In genomic region chr7:5541087-5541992, GRCh38 we compare ENCODE assay signal across 12 cellular contexts. TPM values are rescaled to one million over a fixed set of nuclear protein-coding genes. Genes with fewer than 3 reads are reported as not detected.
DNase-seq lines count a peak whose midpoint lies in the region; ATAC-seq, FAIRE-seq and TF ChIP-seq lines count a peak whose summit lies in the region.
"Had no signal": no experiment of that assay in that cellular context is flagged by ENCODE, and none has a peak within 500 bp of the region (broad histone marks: within the 10 kb centered on the region; RNA-seq: fewer than 3 reads in every experiment).

No MANE protein-coding gene starts in this region.

- TF ChIP-seq EP300 in K562 (IDR thresholded peaks at IDR 0.05; ENCODE audit: low read length): no peak

- POLR2A ChIA-PET in K562 (lab: Yijun Ruan, JAX): interaction anchor here (5.7 kb wide), 1 partner anchor 17 kb away, joined by 41 read pairs; no protein-coding TSS in a partner anchor

- H3K36me3 ChIP-seq in K562 (ENCODE audit: control insufficient read depth, insufficient read depth, low read length): no peaks in the 10 kb centered on the region

- no peak overlapping the region for H3K4me2 ChIP-seq in K562 (ENCODE audit: insufficient read depth, low read length)

- DNase-seq in GM12892 (ENCODE audit: insufficient read length): peak; percentile 49
- no peak for DNase-seq in K562 (ENCODE audit: extremely low read depth in 1 of 4, low spot score in 3 of 4)
- no peak for DNase-seq in mesenteric fat pad (ENCODE audit: low spot score)
- DNase-seq in NCI-H748 (lab: John Stamatoyannopoulos, UW; ENCODE audit: unreplicated experiment): no peak
- no peak for DNase-seq in activated effector memory CD4-positive, alpha-beta T cell treated with anti-CD3 and anti-CD28 coated beads, Interleukin-2, amount 50 U/mL, for 16 hours
- DNase-seq: CD4-positive, alpha-beta T cell; KBM-7; NCI-H524 treated with DMSO at 0.1 percent for 48 hours had no signal

- no peak for TF ChIP-seq CTCF in K562 (IDR thresholded peaks at IDR 0.05 in 2 of 3, conservative IDR thresholded peaks at IDR 0.05 in 1 of 3; ENCODE audit: insufficient read depth in 2 of 3, low read depth in 1 of 3, low read length in 3 of 3)

- in situ Hi-C loops in K562 (cut with MboI): no loop called here

- no peaks in the 10 kb centered on the region for H3K79me2 ChIP-seq in K562 (ENCODE audit: control insufficient read depth, insufficient read depth, low read length)

- intact Hi-C loops in K562 (cut with micrococcal nuclease): no loop called here

- TF ChIP-seq RAD21 in K562 (CRISPR knock-in tag; conservative IDR thresholded peaks at IDR 0.05 in 1 of 2, IDR thresholded peaks at IDR 0.05 in 1 of 2): no peak

- H3K27ac ChIP-seq in K562 (ENCODE audit: extremely low read depth, low read depth, low read length): no peak overlapping the region
- H3K27ac ChIP-seq: coronary artery had no signal

- FAIRE-seq in GM12892 (lab: Jason Lieb, UNC): peak; percentile 87
- FAIRE-seq in K562 (lab: Jason Lieb, UNC): no peak

- peaks cover 0 to 28% of the 10 kb centered on the region in 2 experiments; a peak in 2 of 5 replicates for H3K4me1 ChIP-seq in K562 (replicated peaks in 1 of 2; ENCODE audit: control insufficient read depth in 2 of 2, insufficient read depth in 2 of 2, low read length in 2 of 2)

- 79% methylated on average over 22 of the region's 22 CpGs for WGBS in K562 (ENCODE audit: insufficient coverage, low coverage, missing lambda C conversion rate)

- TF ChIP-seq POLR2A in GM12892 (IDR thresholded peaks at IDR 0.05; ENCODE audit: low read depth, low read length) (no peak), K562 (conservative IDR thresholded peaks at IDR 0.05) (no peak)

- ATAC-seq in GM19452 (IDR thresholded peaks at IDR 0.05; ENCODE audit: unreplicated experiment) (peak; percentile 73), HG03039 (IDR thresholded peaks at IDR 0.05; ENCODE audit: unreplicated experiment) (peak; percentile 60), K562 (no peak), GM18519 (IDR thresholded peaks at IDR 0.05; ENCODE audit: low FRiP score, unreplicated experiment) (no peak)

- peak overlapping the region in 1 of 2 experiments; percentile 83; a peak in 2 of 4 replicates for H3K9ac ChIP-seq in K562 (ENCODE audit: insufficient read depth in 1 of 2, low read depth in 2 of 2, low read length in 2 of 2)

- H3K27me3 ChIP-seq in K562 (ENCODE audit: control insufficient read depth in 2 of 2, insufficient read depth in 2 of 2, low read length in 2 of 2): no peaks in the 10 kb centered on the region

- H2AFZ ChIP-seq in K562 (ENCODE audit: low read depth, low read length): no peak overlapping the region

- BruUV-seq in K562 (replicated peaks; lab: Mats Ljungman, UMichigan): no TSS peak

- CTCF ChIA-PET in K562 (lab: Yijun Ruan, JAX; ENCODE audit: low intra/inter-chr PET ratio): no interaction called here

- H3K4me3 ChIP-seq in K562: no peak overlapping the region
- H3K4me3 ChIP-seq: coronary artery had no signal

- H3K9me1 ChIP-seq in K562 (ENCODE audit: control insufficient read depth, insufficient read depth, low read length): no peaks in the 10 kb centered on the region

- no peaks in the 10 kb centered on the region for H4K20me1 ChIP-seq in K562 (replicated peaks; ENCODE audit: control insufficient read depth, insufficient read depth, low read length)

- no peaks in the 10 kb centered on the region for H3K9me3 ChIP-seq in K562 (replicated peaks; ENCODE audit: control insufficient read depth, insufficient read depth, low read depth, low read length)

TF ChIP-seq in K562, 482 proteins besides CTCF, POLR2A, EP300 and RAD21 (continues in another document):
- TF ChIP-seq ETV1 (tag; conservative IDR thresholded peaks at IDR 0.05; ENCODE audit: low read depth): no peak
- TF ChIP-seq ZFPM2 (CRISPR knock-in tag; IDR thresholded peaks at IDR 0.05): no peak
- TF ChIP-seq KDM4B (IDR thresholded peaks at IDR 0.05; ENCODE audit: borderline replicate concordance in 2 of 2, low read depth in 1 of 2): no peak
- peak; percentile 71 to 83 for TF ChIP-seq KDM1A (IDR thresholded peaks at IDR 0.05)
- 0 out of 2 replicates have a peak, but pooled peaks have one; percentile 14 for TF ChIP-seq STAG1 (CRISPR knock-in tag; IDR thresholded peaks at IDR 0.05; ENCODE audit: borderline replicate concordance)
- TF ChIP-seq NFE2 (IDR thresholded peaks at IDR 0.05; ENCODE audit: low read depth): no peak
- TF ChIP-seq FOXJ2 (tag; IDR thresholded peaks at IDR 0.05): no peak
- peak; percentile 79 for TF ChIP-seq ADNP (tag; IDR thresholded peaks at IDR 0.05)
- peak; percentile 93 for TF ChIP-seq BCOR (IDR thresholded peaks at IDR 0.05)
- no peak for TF ChIP-seq POLR2H (tag; IDR thresholded peaks at IDR 0.05; ENCODE audit: low read depth)
- TF ChIP-seq RBM25 (IDR thresholded peaks at IDR 0.05; ENCODE audit: low read depth, low read length, severe bottlenecking): peak; percentile 73

RNA-seq across cellular contexts. Expression of gene ACTB, which starts 10.9 kb away (rescaled TPM):
- polyA plus RNA-seq in GM12892 (2012; ENCODE audit: missing spikeins): 10,904 TPM
- total RNA-seq in K562 (2011; cell fraction: chromatin; rRNA removed; ENCODE audit: low replicate concordance): 442 and 814 TPM in 2 replicates
- 822 and 827 TPM in 2 replicates for total RNA-seq in K562 (2011; cell fraction: nucleolus; rRNA removed)
- 612 and 733 TPM in 2 replicates for total RNA-seq in K562 (2011; cell fraction: nucleoplasm; rRNA removed)
- 1,050 and 1,578 TPM in 2 replicates for total RNA-seq in K562 (2014; rRNA removed)
- total RNA-seq in K562 (2014; rRNA removed; fragmentation: Illumina TruSeq; extraction: Trizol): 1,330 and 1,372 TPM in 2 replicates
- total RNA-seq in K562 (2015; rRNA removed; fragmentation: Illumina TruSeq; extraction: Trizol): 1,064 and 1,131 TPM in 2 replicates
- total RNA-seq in K562 (2021): 3,434 and 3,475 TPM in 2 replicates
- polyA plus RNA-seq in K562 (2011; rRNA removed): 394 and 1,035 TPM in 2 replicates
- 886 and 917 TPM in 2 replicates for polyA plus RNA-seq in K562 (2011; cell fraction: cytosol; rRNA removed)
- 1,199 and 1,212 TPM in 2 replicates for polyA plus RNA-seq in K562 (2011; cell fraction: nucleus; rRNA removed)
- polyA plus RNA-seq in K562 (2012): 3,171 and 3,886 TPM in 2 replicates
- 3,161 and 3,227 TPM in 2 replicates for polyA plus RNA-seq in K562 (2014; fragmentation: Illumina TruSeq; extraction: Trizol)
- 1,000 to 10,000 TPM; 1,484 to 2,232 TPM for polyA plus RNA-seq in K562 (2014; fragmentation: Nextera tagmentation; extraction: Ambion mirVana)
- 1,030 and 1,055 TPM in 2 replicates for polyA plus RNA-seq in K562 (2014; rRNA removed)
- polyA minus RNA-seq in K562 (2011; rRNA and poly(A)+ RNA removed): 535 and 828 TPM in 2 replicates
- 1,311 and 2,256 TPM in 2 replicates for polyA minus RNA-seq in K562 (2011; cell fraction: cytosol; rRNA and poly(A)+ RNA removed)
- polyA minus RNA-seq in K562 (2011; cell fraction: nucleus; rRNA and poly(A)+ RNA removed): 373 and 553 TPM in 2 replicates
- total RNA-seq in mesenteric fat pad: 4,206 TPM

RNA-seq across cellular contexts. Expression of gene FBXL18, which starts 27.7 kb away (rescaled TPM):
- polyA plus RNA-seq in GM12892 (2012; ENCODE audit: missing spikeins): 1.9 TPM
- total RNA-seq in K562 (2011; cell fraction: chromatin; rRNA removed; ENCODE audit: low replicate concordance): 15.8 and 38.3 TPM in 2 replicates
- total RNA-seq in K562 (2011; cell fraction: nucleolus; rRNA removed): 22.5 and 24.8 TPM in 2 replicates
- 13.9 and 14.8 TPM in 2 replicates for total RNA-seq in K562 (2011; cell fraction: nucleoplasm; rRNA removed)
- total RNA-seq in K562 (2014; rRNA removed): 3.5 and 4.5 TPM in 2 replicates
- total RNA-seq in K562 (2014; rRNA removed; fragmentation: Illumina TruSeq; extraction: Trizol): 1.4 and 1.5 TPM in 2 replicates
- total RNA-seq in K562 (2015; rRNA removed; fragmentation: Illumina TruSeq; extraction: Trizol): 2.6 and 2.7 TPM in 2 replicates
- total RNA-seq in K562 (2021): 13.4 and 14.2 TPM in 2 replicates
- 1.2 and 3.0 TPM in 2 replicates for polyA plus RNA-seq in K562 (2011; rRNA removed)
- polyA plus RNA-seq in K562 (2011; cell fraction: cytosol; rRNA removed): 2.0 and 4.8 TPM in 2 replicates
- 3.8 and 7.6 TPM in 2 replicates for polyA plus RNA-seq in K562 (2011; cell fraction: nucleus; rRNA removed)
- polyA plus RNA-seq in K562 (2012): 5.4 and 6.2 TPM in 2 replicates
- polyA plus RNA-seq in K562 (2014; fragmentation: Illumina TruSeq; extraction: Trizol): 2.2 and 3.2 TPM in 2 replicates
- under 1 TPM; 0.25 to 0.31 TPM for polyA plus RNA-seq in K562 (2014; fragmentation: Nextera tagmentation; extraction: Ambion mirVana)
- 5.2 and 5.7 TPM in 2 replicates for polyA plus RNA-seq in K562 (2014; rRNA removed)
- 1.7 and 2.2 TPM in 2 replicates for polyA minus RNA-seq in K562 (2011; rRNA and poly(A)+ RNA removed)
- polyA minus RNA-seq in K562 (2011; cell fraction: cytosol; rRNA and poly(A)+ RNA removed): 5.8 and 6.3 TPM in 2 replicates
- 5.0 and 6.2 TPM in 2 replicates for polyA minus RNA-seq in K562 (2011; cell fraction: nucleus; rRNA and poly(A)+ RNA removed)
- 11.4 TPM for total RNA-seq in mesenteric fat pad

RNA-seq across cellular contexts. Expression of gene FSCN1, which starts 51.3 kb away (rescaled TPM):
- polyA plus RNA-seq in GM12892 (2012; ENCODE audit: missing spikeins): 71.1 TPM
- 24.2 and 122 TPM in 2 replicates for total RNA-seq in K562 (2011; cell fraction: chromatin; rRNA removed; ENCODE audit: low replicate concordance)
- total RNA-seq in K562 (2011; cell fraction: nucleolus; rRNA removed): 145 and 156 TPM in 2 replicates
- total RNA-seq in K562 (2011; cell fraction: nucleoplasm; rRNA removed): 58.0 and 62.1 TPM in 2 replicates
- 265 and 319 TPM in 2 replicates for total RNA-seq in K562 (2014; rRNA removed)
- 20.9 and 29.5 TPM in 2 replicates for total RNA-seq in K562 (2014; rRNA removed; fragmentation: Illumina TruSeq; extraction: Trizol)
- total RNA-seq in K562 (2015; rRNA removed; fragmentation: Illumina TruSeq; extraction: Trizol): 95.1 and 107 TPM in 2 replicates
- total RNA-seq in K562 (2021): 414 and 417 TPM in 2 replicates
- polyA plus RNA-seq in K562 (2011; rRNA removed): 38.7 and 106 TPM in 2 replicates
- polyA plus RNA-seq in K562 (2011; cell fraction: cytosol; rRNA removed): 83.6 and 256 TPM in 2 replicates
- polyA plus RNA-seq in K562 (2011; cell fraction: nucleus; rRNA removed): 66.4 and 105 TPM in 2 replicates
- 253 and 255 TPM in 2 replicates for polyA plus RNA-seq in K562 (2012)
- polyA plus RNA-seq in K562 (2014; fragmentation: Illumina TruSeq; extraction: Trizol): 64.1 and 142 TPM in 2 replicates
- polyA plus RNA-seq in K562 (2014; fragmentation: Nextera tagmentation; extraction: Ambion mirVana): 1 to 10 TPM in 1 of 2 experiments, under 1 TPM in 1; 0.70 to 1.2 TPM
- polyA plus RNA-seq in K562 (2014; rRNA removed): 186 and 202 TPM in 2 replicates
- 23.1 and 29.3 TPM in 2 replicates for polyA minus RNA-seq in K562 (2011; rRNA and poly(A)+ RNA removed)
- 186 and 269 TPM in 2 replicates for polyA minus RNA-seq in K562 (2011; cell fraction: cytosol; rRNA and poly(A)+ RNA removed)
- polyA minus RNA-seq in K562 (2011; cell fraction: nucleus; rRNA and poly(A)+ RNA removed): 66.0 and 87.2 TPM in 2 replicates
- total RNA-seq in mesenteric fat pad: 43.1 TPM

Comparison
In these comparisons a context has a peak if more than half of its experiments do, and no peak if none do; other contexts are left out.
1. ATAC-seq: peak in GM19452 (single experiment) and HG03039 (single experiment); none in K562 (single experiment) and GM18519 (single experiment).